ENCODE assay signal across 13 cellular contexts in the genomic region with DNA sequence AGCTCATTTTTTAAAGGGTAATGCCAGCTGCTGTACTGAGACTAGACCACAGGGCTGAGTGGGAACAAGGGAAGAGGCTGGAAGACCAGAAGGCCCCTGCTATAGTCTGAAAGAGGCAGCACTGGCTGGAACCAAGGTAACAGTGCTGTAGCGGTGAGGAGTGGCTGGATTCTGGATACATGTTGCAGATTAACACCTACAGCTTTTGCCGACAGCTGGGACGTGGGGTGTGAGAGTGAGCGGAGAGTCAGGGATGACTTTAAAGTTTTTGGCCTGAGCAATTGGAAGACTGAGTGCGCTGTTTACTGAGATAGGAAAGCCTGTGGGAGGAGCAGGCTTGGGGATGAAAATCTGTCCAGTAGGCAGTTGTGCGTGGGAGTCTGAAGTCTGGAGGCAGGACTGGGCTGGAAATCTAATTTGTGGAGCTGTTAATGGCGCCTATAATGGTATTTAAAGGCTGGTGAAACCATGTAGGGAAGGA. TPM values are rescaled to one million over a fixed set of nuclear protein-coding genes. Genes with fewer than 3 reads are reported as not detected.
DNase-seq lines count a peak whose midpoint lies in the region; ATAC-seq, FAIRE-seq and TF ChIP-seq lines count a peak whose summit lies in the region.
"Had no signal": no experiment of that assay in that cellular context is flagged by ENCODE, and none has a peak within 500 bp of the region (broad histone marks: within the 10 kb centered on the region; RNA-seq: fewer than 3 reads in every experiment).

No MANE protein-coding gene starts in this region.

- 92% methylated on average over 7 of the region's 7 CpGs; no CpG with 5 or more reads in 1 of the 2 experiments for WGBS in H1 (ENCODE audit: extremely low coverage in 1 of 2, insufficient coverage in 1 of 2, insufficient read length in 1 of 2, insufficient replicate concordance in 2 of 2, low coverage in 1 of 2, low lambda C conversion rate in 2 of 2, missing lambda C conversion rate in 1 of 2), 2 experiments
- 82% methylated on average over 7 of the region's 7 CpGs for WGBS in suprapubic skin

- no peaks in the 10 kb centered on the region for H3K9me3 ChIP-seq in H1 (ENCODE audit: insufficient read depth in 2 of 2, low read depth in 1 of 2, low read length in 1 of 2)
- H3K9me3 ChIP-seq in suprapubic skin: no peaks in the 10 kb centered on the region
- H3K9me3 ChIP-seq in kidney (ENCODE audit: control insufficient read depth in 1 of 2, low read length in 2 of 2): no peaks in the 10 kb centered on the region
- H3K9me3 ChIP-seq: Caco-2, transverse colon had no signal

- FAIRE-seq in H1 (lab: Jason Lieb, UNC): no peak
- FAIRE-seq in kidney (lab: Jason Lieb, UNC): no peak

- no peak for DNase-seq in activated T-cell treated with anti-CD3 and anti-CD28 coated beads, Interleukin-2, amount 50 U/mL, for 24 hours
- no peak for DNase-seq in activated T-cell treated with anti-CD3 and anti-CD28 coated beads, Interleukin-2, amount 50 U/mL, for 1 hour
- no peak for DNase-seq in H1 (ENCODE audit: low read depth in 1 of 2, low spot score in 2 of 2)
- DNase-seq in naive thymus-derived CD8-positive, alpha-beta T cell: peak in 1 of 10 donors; percentile 27
- peak; percentile 26 to 28 for DNase-seq in suprapubic skin (ENCODE audit: low spot score in 2 of 2)
- no peak for DNase-seq in kidney
- no peak for DNase-seq in nucleus accumbens (lab: John Stamatoyannopoulos, UW)
- DNase-seq: activated CD4-positive, alpha-beta T cell treated with anti-CD3 and anti-CD28 coated beads, Interleukin-2, amount 10 ng/mL, durations not matched to agents 7 days and 5 days; transverse colon had no signal

- H3K36me3 Mint-ChIP-seq in activated T-cell treated with anti-CD3 and anti-CD28 coated beads, Interleukin-2, amount 50 U/mL, for 24 hours (ENCODE audit: low read depth): peaks cover 26% of the 10 kb centered on the region
- peaks cover 0 to 18% (median 0%) of the 10 kb centered on the region in 3 donors for H3K36me3 Mint-ChIP-seq in naive thymus-derived CD8-positive, alpha-beta T cell

- H3K4me2 ChIP-seq in H1 (ENCODE audit: insufficient read depth in 1 of 2, low read depth in 2 of 2, low read length in 2 of 2): peak overlapping the region in 1 of 2 experiments; percentile 45; a peak in 1 of 4 replicates

- peak overlapping the region; percentile 41 for H4K91ac ChIP-seq in H1 (replicated peaks; ENCODE audit: insufficient read length, low read length)

- TF ChIP-seq EP300 in H1 (IDR thresholded peaks at IDR 0.05; ENCODE audit: borderline replicate concordance in 1 of 2, low read depth in 2 of 2, low read length in 2 of 2): no peak
- TF ChIP-seq EP300 in suprapubic skin (IDR thresholded peaks at IDR 0.05): no peak

- CTCF ChIA-PET in H1 (lab: Charles Lee; ENCODE audit: partially characterized antibody): interaction anchor here (0.7 to 11.2 kb wide), 22 partner anchors 11 to 150 kb away, joined by 3 to 154 read pairs (median 20); a partner anchor contains a TSS

- POLR2A ChIA-PET in H1 (lab: Charles Lee; ENCODE audit: partially characterized antibody): interaction anchor here (0.9 to 1.5 kb wide), 6 partner anchors 14 to 98 kb away, joined by 3 to 6 read pairs (median 4); a partner anchor contains a TSS
- POLR2A ChIA-PET in naive thymus-derived CD8-positive, alpha-beta T cell (lab: Charles Lee): interaction anchor here (0.9 kb wide), 2 partner anchors 29 to 90 kb away, joined by 3 read pairs; no protein-coding TSS in a partner anchor

- H2BK5ac ChIP-seq in H1 (ENCODE audit: low read depth, low read length): peak overlapping the region; percentile 92; the same call in 1 of the 2 replicates

- ATAC-seq in naive thymus-derived CD8-positive, alpha-beta T cell: no peak
- no peak for ATAC-seq in HG03139 (IDR thresholded peaks at IDR 0.05; ENCODE audit: unreplicated experiment)

- no peak for TF ChIP-seq CTCF in H1 (IDR thresholded peaks at IDR 0.05; ENCODE audit: control extremely low read depth in 1 of 3, insufficient read depth in 1 of 3, low read depth in 1 of 3, low read length in 3 of 3)
- no peak for TF ChIP-seq CTCF in suprapubic skin (IDR thresholded peaks at IDR 0.05)
- no peak for TF ChIP-seq CTCF in kidney (IDR thresholded peaks at IDR 0.05; ENCODE audit: borderline replicate concordance, extremely low read depth, insufficient read depth)

- no peaks in the 10 kb centered on the region for H4K20me1 ChIP-seq in H1 (replicated peaks in 1 of 2; ENCODE audit: control insufficient read depth in 1 of 2, insufficient read depth in 2 of 2, low read length in 2 of 2)

- no peaks in the 10 kb centered on the region; the same call in 1 of the 2 replicates for H3K79me1 ChIP-seq in H1 (ENCODE audit: low read depth, low read length)

- H2BK12ac ChIP-seq in H1 (ENCODE audit: low read depth, low read length): peak overlapping the region; percentile 90; the same call in 1 of the 2 replicates

- intact Hi-C loops in kidney (cut with DNase I): no loop called here

- no peak overlapping the region for H2BK120ac ChIP-seq in H1 (replicated peaks; ENCODE audit: low read depth, low read length)

- no peak overlapping the region for H3K18ac ChIP-seq in H1 (ENCODE audit: extremely low read depth, low read length)

- no peak overlapping the region for H3K27ac ChIP-seq in H1 (ENCODE audit: low read depth, low read length)
- no peak overlapping the region for H3K27ac ChIP-seq in suprapubic skin
- no peak overlapping the region for H3K27ac ChIP-seq in kidney (ENCODE audit: low read depth in 2 of 2, low read length in 2 of 2)

- no peak for TF ChIP-seq RAD21 in H1 (IDR thresholded peaks at IDR 0.05 in 1 of 2, conservative IDR thresholded peaks at IDR 0.05 in 1 of 2; ENCODE audit: low read depth in 2 of 2, low read length in 2 of 2)

- no peak overlapping the region for H4K8ac ChIP-seq in H1 (ENCODE audit: extremely low read depth, insufficient read depth, low read length)

- H3K79me2 ChIP-seq in H1 (ENCODE audit: control insufficient read depth in 1 of 2, insufficient read depth in 2 of 2, low read length in 2 of 2): no peaks in the 10 kb centered on the region

- H3K14ac ChIP-seq in H1 (ENCODE audit: insufficient read length): no peak overlapping the region

- no peaks in the 10 kb centered on the region for H3K9me3 Mint-ChIP-seq in activated T-cell treated with anti-CD3 and anti-CD28 coated beads, Interleukin-2, amount 50 U/mL, for 24 hours
- H3K9me3 Mint-ChIP-seq in naive thymus-derived CD8-positive, alpha-beta T cell: no peaks in the 10 kb centered on the region
- H3K9me3 Mint-ChIP-seq: activated CD4-positive, alpha-beta T cell treated with anti-CD3 and anti-CD28 coated beads, Interleukin-2, amount 10 ng/mL, durations not matched to agents 7 days and 5 days had no signal

- no peak overlapping the region for H4K5ac ChIP-seq in H1 (ENCODE audit: insufficient read length, low read depth, low read length)

- H3K4me3 Mint-ChIP-seq in activated T-cell treated with anti-CD3 and anti-CD28 coated beads, Interleukin-2, amount 50 U/mL, for 24 hours: no peak overlapping the region
- H3K4me3 Mint-ChIP-seq in naive thymus-derived CD8-positive, alpha-beta T cell: peak overlapping the region in 3 of 10 donors; percentile 15 to 24 (median 18)
- H3K4me3 Mint-ChIP-seq: activated CD4-positive, alpha-beta T cell treated with anti-CD3 and anti-CD28 coated beads, Interleukin-2, amount 10 ng/mL, durations not matched to agents 7 days and 5 days had no signal

- no peak overlapping the region for H3K4ac ChIP-seq in H1 (replicated peaks; ENCODE audit: insufficient read length, low read depth, low read length)

- H3K9ac ChIP-seq in H1 (replicated peaks in 1 of 4; ENCODE audit: extremely low read depth in 1 of 4, low read depth in 3 of 4, low read length in 3 of 4) (no peak overlapping the region), kidney (ENCODE audit: low read length in 2 of 2) (no peak overlapping the region)

- peak overlapping the region; percentile 34 for H3K27ac Mint-ChIP-seq in activated T-cell treated with anti-CD3 and anti-CD28 coated beads, Interleukin-2, amount 50 U/mL, for 24 hours
- H3K27ac Mint-ChIP-seq in naive thymus-derived CD8-positive, alpha-beta T cell: peak overlapping the region in 6 of 10 donors; percentile 40 to 90 (median 52)
- H3K27ac Mint-ChIP-seq: activated CD4-positive, alpha-beta T cell treated with anti-CD3 and anti-CD28 coated beads, Interleukin-2, amount 10 ng/mL, durations not matched to agents 7 days and 5 days had no signal

- H3K4me1 Mint-ChIP-seq in activated T-cell treated with anti-CD3 and anti-CD28 coated beads, Interleukin-2, amount 50 U/mL, for 24 hours (ENCODE audit: low read depth): peaks cover 8% of the 10 kb centered on the region
- peaks cover 7 to 15% (median 11%) of the 10 kb centered on the region in 4 donors for H3K4me1 Mint-ChIP-seq in naive thymus-derived CD8-positive, alpha-beta T cell

- H3K4me3 ChIP-seq in H1 (ENCODE audit: extremely low read depth in 1 of 4, insufficient read depth in 2 of 4, low read depth in 3 of 4, low read length in 4 of 4): no peak overlapping the region
- H3K4me3 ChIP-seq in suprapubic skin: no peak overlapping the region
- no peak overlapping the region for H3K4me3 ChIP-seq in kidney (ENCODE audit: low read length in 2 of 2)
- H3K4me3 ChIP-seq: transverse colon had no signal

- no peak for TF ChIP-seq POLR2A in H1 (IDR thresholded peaks at IDR 0.05; ENCODE audit: control extremely low read depth in 1 of 2, low read depth in 2 of 2, low read length in 2 of 2)
- no peak for TF ChIP-seq POLR2A in suprapubic skin (IDR thresholded peaks at IDR 0.05)

- H3K4me1 ChIP-seq in H1 (replicated peaks in 1 of 4; ENCODE audit: control insufficient read depth in 3 of 4, insufficient read depth in 4 of 4, low read length in 3 of 4) (peaks cover 0 to 3% (median under 1%) of the 10 kb centered on the region in 4 experiments; a peak in 4 of 7 replicates), suprapubic skin (peaks cover 33% of the 10 kb centered on the region), kidney (ENCODE audit: control insufficient read depth in 1 of 2, insufficient read depth in 1 of 2, low read depth in 1 of 2, low read length in 2 of 2) (peaks cover 0 to 4% of the 10 kb centered on the region in 2 donors)

- H2AFZ ChIP-seq in H1 (ENCODE audit: low read length): peak overlapping the region; percentile 28; the same call in 1 of the 2 replicates

- H3K56ac ChIP-seq in H1 (replicated peaks; ENCODE audit: insufficient read length, low read depth, low read length): no peak overlapping the region

- 0 out of 2 replicates have a peak overlapping the region, but pooled peaks have one; percentile 88 for H2BK15ac ChIP-seq in H1 (ENCODE audit: low read length)

- no peaks in the 10 kb centered on the region for H3K23me2 ChIP-seq in H1 (ENCODE audit: low read depth, low read length)

- H2AK5ac ChIP-seq in H1 (ENCODE audit: low read depth, low read length): no peak overlapping the region

- no peak overlapping the region for H3K23ac ChIP-seq in H1 (ENCODE audit: insufficient read length)

- H3K27me3 Mint-ChIP-seq in activated T-cell treated with anti-CD3 and anti-CD28 coated beads, Interleukin-2, amount 50 U/mL, for 24 hours: no peaks in the 10 kb centered on the region
- H3K27me3 Mint-ChIP-seq in naive thymus-derived CD8-positive, alpha-beta T cell: no peaks in the 10 kb centered on the region
- H3K27me3 Mint-ChIP-seq: activated CD4-positive, alpha-beta T cell treated with anti-CD3 and anti-CD28 coated beads, Interleukin-2, amount 10 ng/mL, durations not matched to agents 7 days and 5 days had no signal

- peak overlapping the region; percentile 80; the same call in 1 of the 2 replicates for H2BK20ac ChIP-seq in H1 (ENCODE audit: low read length)

- H3K36me3 ChIP-seq in H1 (ENCODE audit: control insufficient read depth in 2 of 4, insufficient read depth in 4 of 4, low read length in 3 of 4) (peaks cover 0 to 5% (median under 1%) of the 10 kb centered on the region in 4 experiments; a peak in 3 of 8 replicates), suprapubic skin (peaks cover 15% of the 10 kb centered on the region), kidney (ENCODE audit: control insufficient read depth in 1 of 2, insufficient read depth in 2 of 2, low read length in 2 of 2) (peaks cover 9 to 12% of the 10 kb centered on the region in 2 donors)

- no peaks in the 10 kb centered on the region; a peak in 1 of 7 replicates for H3K27me3 ChIP-seq in H1 (replicated peaks in 1 of 4; ENCODE audit: control insufficient read depth in 3 of 4, extremely low read depth in 1 of 4, insufficient read depth in 3 of 4, low read length in 3 of 4)
- H3K27me3 ChIP-seq in suprapubic skin: no peaks in the 10 kb centered on the region
- H3K27me3 ChIP-seq: transverse colon had no signal

RNA-seq across cellular contexts. Expression of a gene that starts 26.5 kb away (rescaled TPM):
- not detected in 2 replicates for total RNA-seq in H1 (2021; fragmentation: NEBNext Ultra II Directional; extraction: Animal tissue kit (Norgen Biotek cat#: 25700))
- polyA plus RNA-seq in H1 (2011; rRNA removed) (0.38 TPM in 1 of 2 replicates, not detected in the other), kidney (ENCODE audit: insufficient read depth, low read depth, low replicate concordance) (45.3 TPM)
- polyA plus RNA-seq in H1 (2011; cell fraction: cytosol; rRNA removed): 0.25 TPM
- 0.54 TPM for polyA plus RNA-seq in H1 (2011; cell fraction: nucleus; rRNA removed)
- polyA plus RNA-seq in H1 (2012, experiment 1 of 2): 0.11 to 0.27 TPM (median 0.25 TPM) in 4 replicates
- polyA plus RNA-seq in H1 (2012, experiment 2 of 2): not detected
- 0.02 TPM for polyA plus RNA-seq in H1 (2013, experiment 1 of 2)
- not detected for polyA plus RNA-seq in H1 (2013, experiment 2 of 2)
- polyA minus RNA-seq in H1 (2011; rRNA and poly(A)+ RNA removed): not detected in 2 replicates
- polyA minus RNA-seq in H1 (2011; cell fraction: cytosol; rRNA and poly(A)+ RNA removed): not detected
- polyA minus RNA-seq in H1 (2011; cell fraction: nucleus; rRNA and poly(A)+ RNA removed): not detected
- under 1 TPM in 1 of 2 experiments, not detected in 1; 0.71 TPM for total RNA-seq in naive thymus-derived CD8-positive, alpha-beta T cell
- polyA plus RNA-seq in naive thymus-derived CD8-positive, alpha-beta T cell: under 1 TPM in 1 of 3 donors, not detected in 2; 0.17 TPM
- total RNA-seq in suprapubic skin (10 to 100 TPM in 2 of 4 donors, 1 to 10 TPM in 2; 2.1 to 66.5 (median 13.1) TPM), kidney (11.9 TPM)
- total RNA-seq: A172, epithelial cell of proximal tubule had no signal

Comparison
In these comparisons a context has a peak if more than half of its experiments do, and no peak if none do; other contexts are left out.
1. DNase-seq: peak in suprapubic skin (2 of 2); none in activated T-cell treated with anti-CD3 and anti-CD28 coated beads, Interleukin-2, amount 50 U/mL, for 24 hours (single experiment), activated T-cell treated with anti-CD3 and anti-CD28 coated beads, Interleukin-2, amount 50 U/mL, for 1 hour (single experiment), H1 (0 of 2), kidney (single experiment) and nucleus accumbens (0 of 56).